ENCODE assay signal across 23 cellular contexts in the genomic region with DNA sequence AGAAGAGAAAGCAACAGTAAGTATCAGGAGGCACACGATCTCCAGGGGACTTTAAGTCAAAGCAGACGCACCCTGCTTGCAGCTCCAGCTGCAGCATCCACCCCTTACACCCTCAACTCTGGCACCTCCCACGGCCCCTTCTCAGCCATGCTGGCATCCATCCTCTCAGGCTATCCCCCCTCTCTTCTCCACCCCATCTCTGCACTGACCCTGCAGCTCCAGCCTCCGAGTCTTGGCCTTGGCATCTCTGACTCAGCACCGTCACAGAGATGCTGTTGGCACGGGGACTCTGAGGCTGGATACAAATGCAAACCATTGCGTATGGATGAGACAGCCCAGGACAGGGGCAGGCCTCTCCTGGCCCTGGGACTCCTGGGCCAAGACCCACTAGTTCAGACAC. TPM values are rescaled to one million over a fixed set of nuclear protein-coding genes. Genes with fewer than 3 reads are reported as not detected.
DNase-seq lines count a peak whose midpoint lies in the region; ATAC-seq and TF ChIP-seq lines count a peak whose summit lies in the region.
"Had no signal": no experiment of that assay in that cellular context is flagged by ENCODE, and none has a peak within 500 bp of the region (broad histone marks: within the 10 kb centered on the region; RNA-seq: fewer than 3 reads in every experiment).

No MANE protein-coding gene starts in this region.

- H3K27me3 Mint-ChIP-seq in Caco-2 (ENCODE audit: insufficient read depth, unreplicated experiment) = no peaks in the 10 kb centered on the region
- H3K27me3 Mint-ChIP-seq: activated CD4-positive, alpha-beta memory T cell treated with anti-CD3 and anti-CD28 coated beads for 36 hours; activated naive CD4-positive, alpha-beta T cell treated with anti-CD3 and anti-CD28 coated beads, Interleukin-2, amount 50 U/mL, for 24 hours; activated T-cell treated with anti-CD3 and anti-CD28 coated beads, Interleukin-2, amount 50 U/mL, for 24 hours had no signal

- TF ChIP-seq CTCF in IMR-90 (conservative IDR thresholded peaks at IDR 0.05; ENCODE audit: low read depth, low read length) (no peak), Caco-2 (IDR thresholded peaks at IDR 0.05; ENCODE audit: insufficient read depth in 1 of 2, low read depth in 1 of 2, low read length in 1 of 2, severe bottlenecking in 1 of 2, unreplicated experiment in 1 of 2) (no peak), GM13977 (IDR thresholded peaks at IDR 0.05; ENCODE audit: extremely low read depth, insufficient read depth, missing control alignments) (no peak)

- H2AFZ ChIP-seq in IMR-90 (replicated peaks; ENCODE audit: low read length, poor library complexity) = peak overlapping the region; percentile 70
- no peak overlapping the region for H2AFZ ChIP-seq in neuronal stem cell (ENCODE audit: low read length)

- no peaks in the 10 kb centered on the region for H3K9me1 ChIP-seq in IMR-90 (ENCODE audit: insufficient read depth, low read length)

- H4K91ac ChIP-seq in IMR-90 (ENCODE audit: insufficient read depth, low read depth, low read length) (no peak overlapping the region), neuronal stem cell (ENCODE audit: low read depth, low read length, poor library complexity) (peak overlapping the region; percentile 19)

- POLR2A ChIA-PET in IMR-90 (lab: Charles Lee; ENCODE audit: unreplicated experiment) (no interaction called here), Caco-2 (lab: Charles Lee) (no interaction called here)

- no peak overlapping the region for H2BK5ac ChIP-seq in IMR-90 (ENCODE audit: low read depth, low read length, poor library complexity, severe bottlenecking)
- no peak overlapping the region for H2BK5ac ChIP-seq in neuronal stem cell (ENCODE audit: low read length)

- no peaks in the 10 kb centered on the region for H3K79me1 ChIP-seq in IMR-90 (ENCODE audit: low read depth in 1 of 2, low read length in 2 of 2)
- no peaks in the 10 kb centered on the region for H3K79me1 ChIP-seq in neuronal stem cell (ENCODE audit: low read depth, low read length)

- H2AK5ac ChIP-seq in IMR-90 (ENCODE audit: low read depth, low read length) = no peak overlapping the region
- H2AK5ac ChIP-seq in neuronal stem cell (ENCODE audit: low read depth, low read length) = peak overlapping the region; percentile 23

- no peak overlapping the region for H3K56ac ChIP-seq in IMR-90 (ENCODE audit: extremely low read depth, insufficient read depth, low read length)

- no peak overlapping the region for H3K4me3 Mint-ChIP-seq in Caco-2 (ENCODE audit: unreplicated experiment)
- H3K4me3 Mint-ChIP-seq: activated CD4-positive, alpha-beta memory T cell treated with anti-CD3 and anti-CD28 coated beads for 36 hours; activated naive CD4-positive, alpha-beta T cell treated with anti-CD3 and anti-CD28 coated beads, Interleukin-2, amount 50 U/mL, for 24 hours; activated T-cell treated with anti-CD3 and anti-CD28 coated beads, Interleukin-2, amount 50 U/mL, for 24 hours; T-cell had no signal

- H3K4ac ChIP-seq in IMR-90 (ENCODE audit: low read depth, low read length) (no peak overlapping the region), neuronal stem cell (ENCODE audit: low read length) (no peak overlapping the region)

- DNase-seq in IMR-90 (no peak), neuronal stem cell (ENCODE audit: low spot score) (no peak), mesenteric fat pad (ENCODE audit: low spot score) (no peak), Caco-2 (no peak), GM13977 (ENCODE audit: low spot score) (no peak)
- DNase-seq: activated CD4-positive, alpha-beta memory T cell treated with anti-CD3 and anti-CD28 coated beads for 36 hours; activated T-cell treated with anti-CD3 and anti-CD28 coated beads, Interleukin-2, amount 50 U/mL, for 24 hours; dermis blood vessel endothelial cell; mucosa of descending colon; NCI-H2029 treated with DMSO at 0.1 percent for 48 hours; NCI-H446 treated with DMSO at 0.1 percent for 48 hours; ovary; sigmoid colon; stimulated activated CD4-positive, alpha-beta T cell treated with anti-CD3 and anti-CD28 coated beads, Interleukin-2, amount 100 ng/mL, for 48 hours; T-cell had no signal

- H4K20me1 ChIP-seq in BLaER1 treated with 17β-estradiol and CSF1 and Interleukin-3, amounts not matched to agents 10 nM and 100 nM = peaks cover 0 to 10% (median 0%) of the 10 kb centered on the region in 11 experiments; a peak in 5 of 22 replicates
- no peaks in the 10 kb centered on the region for H4K20me1 ChIP-seq in IMR-90 (ENCODE audit: insufficient read depth, low read length)

- peak; percentile 56 for ATAC-seq in IMR-90 (ENCODE audit: low read depth)
- ATAC-seq: left lung, mucosa of descending colon had no signal

- no peaks in the 10 kb centered on the region for H3K36me3 ChIP-seq in BLaER1 treated with 17β-estradiol and CSF1 and Interleukin-3, amounts not matched to agents 10 nM and 100 nM
- H3K36me3 ChIP-seq in IMR-90 (ENCODE audit: control insufficient read depth, insufficient read depth, low read length) (no peaks in the 10 kb centered on the region), neuronal stem cell (replicated peaks in 1 of 2; ENCODE audit: control insufficient read depth in 2 of 2, insufficient read depth in 2 of 2, low read length in 2 of 2) (no peaks in the 10 kb centered on the region), Caco-2 (ENCODE audit: control insufficient read depth, insufficient read depth, low read length) (no peaks in the 10 kb centered on the region)
- H3K36me3 ChIP-seq: breast epithelium, left lung, ovary, sigmoid colon had no signal

- H2BK15ac ChIP-seq in IMR-90 (ENCODE audit: low read depth, low read length) = no peak overlapping the region
- peak overlapping the region; percentile 76 for H2BK15ac ChIP-seq in neuronal stem cell (ENCODE audit: low read length)

- H3K18ac ChIP-seq in IMR-90 (ENCODE audit: low read depth, low read length) (no peak overlapping the region), neuronal stem cell (ENCODE audit: low read length) (no peak overlapping the region)

- CTCF ChIA-PET in IMR-90 (lab: Yijun Ruan, JAX) = no interaction called here
- CTCF ChIA-PET in Caco-2 (lab: Charles Lee) = no interaction called here

- intact Hi-C loops in IMR-90 (cut with micrococcal nuclease) (no loop called here), Caco-2 (cut with micrococcal nuclease; ENCODE audit: unreplicated experiment) (no loop called here)

- H3K9me3 Mint-ChIP-seq in Caco-2 (ENCODE audit: unreplicated experiment) = no peaks in the 10 kb centered on the region
- H3K9me3 Mint-ChIP-seq: activated CD4-positive, alpha-beta memory T cell treated with anti-CD3 and anti-CD28 coated beads for 36 hours; activated naive CD4-positive, alpha-beta T cell treated with anti-CD3 and anti-CD28 coated beads, Interleukin-2, amount 50 U/mL, for 24 hours; activated T-cell treated with anti-CD3 and anti-CD28 coated beads, Interleukin-2, amount 50 U/mL, for 24 hours; T-cell had no signal

- H3K14ac ChIP-seq in IMR-90 (replicated peaks; ENCODE audit: low read depth, low read length) = no peak overlapping the region
- H3K14ac ChIP-seq in neuronal stem cell (ENCODE audit: low read length) = no peak overlapping the region

- TF ChIP-seq POLR2A in IMR-90 (IDR thresholded peaks at IDR 0.05; ENCODE audit: low read depth, low read length) = no peak

- dilution Hi-C loops in IMR-90 (cut with HindIII; ENCODE audit: low sequenced_read_pairs, unreplicated experiment) = no loop called here

- H3K23ac ChIP-seq in IMR-90 (ENCODE audit: low read depth, low read length) (no peak overlapping the region), neuronal stem cell (ENCODE audit: low read depth, low read length, poor library complexity) (peak overlapping the region; percentile 6)

- H2BK12ac ChIP-seq in neuronal stem cell (ENCODE audit: low read length) = peak overlapping the region; percentile 76

- WGBS in IMR-90 (ENCODE audit: extremely low coverage in 2 of 2, insufficient read length in 1 of 2), 2 experiments = no CpG with 5 or more reads among the region's 7 CpGs
- WGBS in neuronal stem cell (ENCODE audit: extremely low coverage in 2 of 2, insufficient read length in 2 of 2, insufficient replicate concordance in 1 of 2), 2 donors = no CpG with 5 or more reads among the region's 7 CpGs

- H3K9me3 ChIP-seq in BLaER1 treated with 17β-estradiol and CSF1 and Interleukin-3, amounts not matched to agents 10 nM and 100 nM (replicated peaks in 1 of 11) = no peaks in the 10 kb centered on the region
- H3K9me3 ChIP-seq in IMR-90 (ENCODE audit: control insufficient read depth, insufficient read depth, low read length) = no peaks in the 10 kb centered on the region
- no peaks in the 10 kb centered on the region for H3K9me3 ChIP-seq in neuronal stem cell (replicated peaks in 1 of 2; ENCODE audit: control insufficient read depth in 2 of 2, insufficient read depth in 1 of 2, low read depth in 1 of 2, low read length in 2 of 2)
- no peaks in the 10 kb centered on the region for H3K9me3 ChIP-seq in Caco-2
- H3K9me3 ChIP-seq: breast epithelium, left lung, mucosa of descending colon, ovary, sigmoid colon had no signal

- H2BK120ac ChIP-seq in IMR-90 (ENCODE audit: low read depth, low read length) (no peak overlapping the region), neuronal stem cell (ENCODE audit: low read depth, low read length) (no peak overlapping the region)

- no TSS peak for BruUV-seq in IMR-90 (replicated peaks; lab: Mats Ljungman, UMichigan)
- no TSS peak for BruUV-seq in Caco-2 (replicated peaks; lab: Mats Ljungman, UMichigan)

- H4K8ac ChIP-seq in IMR-90 (ENCODE audit: low read depth in 2 of 2, low read length in 2 of 2) = no peak overlapping the region
- no peak overlapping the region for H4K8ac ChIP-seq in neuronal stem cell (ENCODE audit: low read depth, low read length)

- no peaks in the 10 kb centered on the region for H3K27me3 ChIP-seq in BLaER1 treated with 17β-estradiol and CSF1 and Interleukin-3, amounts not matched to agents 10 nM and 100 nM
- H3K27me3 ChIP-seq in IMR-90 (ENCODE audit: control insufficient read depth, insufficient read depth, low read length) (peaks cover 31% of the 10 kb centered on the region; the same call in 1 of the 2 replicates), neuronal stem cell (ENCODE audit: control insufficient read depth in 3 of 3, insufficient read depth in 3 of 3, low read depth in 1 of 3, low read length in 3 of 3) (peaks cover 0 to 20% (median 0%) of the 10 kb centered on the region in 3 experiments), Caco-2 (replicated peaks; ENCODE audit: control insufficient read depth, insufficient read depth, low read length) (no peaks in the 10 kb centered on the region)
- H3K27me3 ChIP-seq: breast epithelium, left lung, ovary, sigmoid colon had no signal

- no peak overlapping the region for H2AK9ac ChIP-seq in IMR-90 (replicated peaks; ENCODE audit: low read depth, low read length, poor library complexity)

- peak overlapping the region; percentile 41 to 84 (median 78); a peak in 21 of 22 replicates for H3K4me2 ChIP-seq in BLaER1 treated with 17β-estradiol and CSF1 and Interleukin-3, amounts not matched to agents 10 nM and 100 nM
- H3K4me2 ChIP-seq in IMR-90 (ENCODE audit: low read depth, low read length) (no peak overlapping the region), neuronal stem cell (ENCODE audit: insufficient read depth, low read length, poor library complexity, severe bottlenecking) (no peak overlapping the region)

- H2BK20ac ChIP-seq in IMR-90 (ENCODE audit: low read depth, low read length) = no peak overlapping the region

- in situ Hi-C loops in IMR-90 (cut with MboI; ENCODE audit: low sequenced_read_pairs) (no loop called here), GM13977 (cut with MboI; ENCODE audit: low pct_unique_long_range_greater_than_20kb, low sequenced_read_pairs, unreplicated experiment) (no loop called here)

- no peaks in the 10 kb centered on the region for H3K4me1 Mint-ChIP-seq in Caco-2 (ENCODE audit: low read depth, unreplicated experiment)
- H3K4me1 Mint-ChIP-seq: activated naive CD4-positive, alpha-beta T cell treated with anti-CD3 and anti-CD28 coated beads, Interleukin-2, amount 50 U/mL, for 24 hours had no signal

- H3K27ac ChIP-seq in BLaER1 treated with 17β-estradiol and CSF1 and Interleukin-3, amounts not matched to agents 10 nM and 100 nM = peak overlapping the region in 7 of 11 experiments; percentile 8 to 60 (median 29); a peak in 9 of 22 replicates
- H3K27ac ChIP-seq in IMR-90 (ENCODE audit: insufficient read depth, low read length) (no peak overlapping the region), angular gyrus (ENCODE audit: low read depth, low read length) (peak overlapping the region; percentile 60), neuronal stem cell (replicated peaks; ENCODE audit: low read length) (no peak overlapping the region)
- H3K27ac ChIP-seq: breast epithelium, epithelial cell of prostate, left lung, ovary, sigmoid colon had no signal

- H3K36me3 Mint-ChIP-seq in Caco-2 (ENCODE audit: insufficient read depth, unreplicated experiment) = no peaks in the 10 kb centered on the region
- H3K36me3 Mint-ChIP-seq: activated CD4-positive, alpha-beta memory T cell treated with anti-CD3 and anti-CD28 coated beads for 36 hours; activated naive CD4-positive, alpha-beta T cell treated with anti-CD3 and anti-CD28 coated beads, Interleukin-2, amount 50 U/mL, for 24 hours; T-cell had no signal

- peak overlapping the region in 2 of 10 experiments; percentile 14 to 16; a peak in 3 of 20 replicates for H3K4me3 ChIP-seq in BLaER1 treated with 17β-estradiol and CSF1 and Interleukin-3, amounts not matched to agents 10 nM and 100 nM
- H3K4me3 ChIP-seq in IMR-90 (ENCODE audit: insufficient read depth, low read depth, low read length) = no peak overlapping the region
- H3K4me3 ChIP-seq in neuronal stem cell (ENCODE audit: low read length in 2 of 2) = no peak overlapping the region
- no peak overlapping the region for H3K4me3 ChIP-seq in Caco-2 (ENCODE audit: low read depth, low read length)
- H3K4me3 ChIP-seq: breast epithelium, left lung, mucosa of descending colon, ovary, sigmoid colon had no signal

- no peak overlapping the region for H4K5ac ChIP-seq in IMR-90 (ENCODE audit: low read depth, low read length)

- no peak overlapping the region for H3K27ac Mint-ChIP-seq in Caco-2 (ENCODE audit: unreplicated experiment)
- H3K27ac Mint-ChIP-seq: activated CD4-positive, alpha-beta memory T cell treated with anti-CD3 and anti-CD28 coated beads for 36 hours; activated naive CD4-positive, alpha-beta T cell treated with anti-CD3 and anti-CD28 coated beads, Interleukin-2, amount 50 U/mL, for 24 hours; activated T-cell treated with anti-CD3 and anti-CD28 coated beads, Interleukin-2, amount 50 U/mL, for 24 hours; T-cell had no signal

- no peak for TF ChIP-seq RAD21 in IMR-90 (IDR thresholded peaks at IDR 0.05; ENCODE audit: low read length)

- peaks cover 49 to 100% (median 97%) of the 10 kb centered on the region in 10 experiments for H3K4me1 ChIP-seq in BLaER1 treated with 17β-estradiol and CSF1 and Interleukin-3, amounts not matched to agents 10 nM and 100 nM
- H3K4me1 ChIP-seq in IMR-90 (ENCODE audit: control insufficient read depth, insufficient read depth, low read length) (no peaks in the 10 kb centered on the region), neuronal stem cell (ENCODE audit: control insufficient read depth in 2 of 2, insufficient read depth in 1 of 2, low read depth in 1 of 2, low read length in 2 of 2) (peaks cover 4 to 10% of the 10 kb centered on the region in 2 donors), Caco-2 (no peaks in the 10 kb centered on the region)
- H3K4me1 ChIP-seq: breast epithelium, sigmoid colon had no signal

- H3K9ac ChIP-seq in BLaER1 treated with 17β-estradiol and CSF1 and Interleukin-3, amounts not matched to agents 10 nM and 100 nM = peak overlapping the region in 6 of 11 experiments; percentile 36 to 62 (median 50); a peak in 9 of 22 replicates
- no peak overlapping the region for H3K9ac ChIP-seq in IMR-90 (ENCODE audit: low read depth, low read length)
- peak overlapping the region; percentile 50 for H3K9ac ChIP-seq in neuronal stem cell (ENCODE audit: low read depth, low read length, poor library complexity)

RNA-seq across cellular contexts. Expression of gene ZXDC, which starts 18.5 kb away (rescaled TPM):
- total RNA-seq in IMR-90 (2012; rRNA removed) = 13.1 and 14.3 TPM in 2 replicates
- polyA plus RNA-seq in IMR-90 (2012; rRNA removed) = 11.5 and 12.2 TPM in 2 replicates
- polyA plus RNA-seq in IMR-90 (2012; cell fraction: cytosol; rRNA removed) = 7.3 and 7.8 TPM in 2 replicates
- polyA plus RNA-seq in IMR-90 (2012; cell fraction: nucleus; rRNA removed; ENCODE audit: low replicate concordance) = 24.3 and 25.6 TPM in 2 replicates
- polyA plus RNA-seq in neuronal stem cell (2013, experiment 1 of 2) = 9.3 TPM
- 9.8 TPM for polyA plus RNA-seq in neuronal stem cell (2013, experiment 2 of 2)
- 29.4 TPM for total RNA-seq in mesenteric fat pad
- total RNA-seq in Caco-2 (2022) = 28.1 and 28.7 TPM in 2 replicates

RNA-seq across cellular contexts. Expression of gene UROC1, which starts 23.4 kb away (rescaled TPM):
- total RNA-seq in IMR-90 (2012; rRNA removed) (not detected in 2 replicates), mesenteric fat pad (not detected), Caco-2 (2022) (not detected in 2 replicates)
- polyA plus RNA-seq in IMR-90 (2012; rRNA removed) = not detected in 2 replicates
- not detected in 2 replicates for polyA plus RNA-seq in IMR-90 (2012; cell fraction: cytosol; rRNA removed)
- polyA plus RNA-seq in IMR-90 (2012; cell fraction: nucleus; rRNA removed; ENCODE audit: low replicate concordance) = not detected in 2 replicates
- polyA plus RNA-seq in neuronal stem cell (2013, experiment 1 of 2) = not detected
- polyA plus RNA-seq in neuronal stem cell (2013, experiment 2 of 2) = 0.03 TPM
- total RNA-seq: activated CD4-positive, alpha-beta memory T cell treated with anti-CD3 and anti-CD28 coated beads for 36 hours; breast epithelium; dermis blood vessel endothelial cell; left lung; mucosa of descending colon; sigmoid colon; subcutaneous adipose tissue had no signal
- polyA plus RNA-seq: BJ had no signal

RNA-seq across cellular contexts. Expression of gene CHST13, which starts 29.8 kb away (rescaled TPM):
- total RNA-seq in IMR-90 (2012; rRNA removed) (not detected in 2 replicates), mesenteric fat pad (2.3 TPM), Caco-2 (2022) (17.0 and 25.3 TPM in 2 replicates)
- polyA plus RNA-seq in IMR-90 (2012; rRNA removed) = not detected in 2 replicates
- polyA plus RNA-seq in IMR-90 (2012; cell fraction: cytosol; rRNA removed) = 0.02 TPM in 1 of 2 replicates, not detected in the other
- polyA plus RNA-seq in IMR-90 (2012; cell fraction: nucleus; rRNA removed; ENCODE audit: low replicate concordance) = not detected in 2 replicates
- 1.4 TPM for polyA plus RNA-seq in neuronal stem cell (2013, experiment 1 of 2)
- polyA plus RNA-seq in neuronal stem cell (2013, experiment 2 of 2) = 1.6 TPM
- total RNA-seq: activated CD4-positive, alpha-beta memory T cell treated with anti-CD3 and anti-CD28 coated beads for 36 hours; dermis blood vessel endothelial cell had no signal
- polyA plus RNA-seq: BJ had no signal

Comparison
In these comparisons a context has a peak if more than half of its experiments do, and no peak if none do; other contexts are left out.
1. H3K27ac ChIP-seq: peak in BLaER1 treated with 17β-estradiol and CSF1 and Interleukin-3, amounts not matched to agents 10 nM and 100 nM (7 of 11) and angular gyrus (single experiment); none in IMR-90 (single experiment) and neuronal stem cell (single experiment).
2. H3K4me2 ChIP-seq: peak in BLaER1 treated with 17β-estradiol and CSF1 and Interleukin-3, amounts not matched to agents 10 nM and 100 nM (11 of 11); none in IMR-90 (single experiment) and neuronal stem cell (single experiment).